Comparison of ENCODE assay signal across 15 cellular contexts in genomic region chr7:158781976-158782637, GRCh38.
"Had no signal": no experiment of that assay in that cellular context is flagged by ENCODE, and none has a peak within 500 bp of the region (broad histone marks: within the 10 kb centered on the region; RNA-seq: fewer than 3 reads in every experiment).

No MANE protein-coding gene starts in this region.

- FAIRE-seq: frontal cortex had no signal

- H2AFZ ChIP-seq: hepatocyte had no signal

- H3K27me3 ChIP-seq: breast epithelium, hepatocyte had no signal

- H3K9me3 Mint-ChIP-seq: natural killer cell treated with Interleukin-12 subunit alpha and Interleukin-12 subunit beta and Interleukin-15 and Interleukin-18, amount 100 ng/mL, for 72 hours; stimulated activated naive CD8-positive, alpha-beta T cell treated with anti-CD3 and anti-CD28 coated beads, Interleukin-15, Interleukin-2, amounts not matched to agents 100 ng/mL and 50 ng/mL, for 24 hours; T-cell had no signal

- H3K4me2 ChIP-seq: hepatocyte had no signal

- H3K4me1 ChIP-seq: breast epithelium had no signal

- H3K4me3 Mint-ChIP-seq: activated CD4-positive, alpha-beta memory T cell treated with anti-CD3 and anti-CD28 coated beads, Interleukin-2, amount 10 ng/mL, durations not matched to agents 7 days and 5 days; activated naive CD8-positive, alpha-beta T cell treated with anti-CD3 and anti-CD28 coated beads for 36 hours; natural killer cell treated with Interleukin-12 subunit alpha and Interleukin-12 subunit beta and Interleukin-15 and Interleukin-18, amount 100 ng/mL, for 72 hours; stimulated activated naive CD8-positive, alpha-beta T cell treated with anti-CD3 and anti-CD28 coated beads, Interleukin-15, Interleukin-2, amounts not matched to agents 100 ng/mL and 50 ng/mL, for 24 hours; T-cell had no signal

- H3K27ac ChIP-seq: hepatocyte had no signal

- DNase-seq: activated gamma-delta T cell treated with Interleukin-2 at 50 U/mL for 16 hours; activated T-cell treated with anti-CD3 and anti-CD28 coated beads, Interleukin-2, amount 50 U/mL, for 48 hours; kidney glomerular epithelial cell; nucleus accumbens; stimulated activated CD4-positive, alpha-beta T cell treated with anti-CD3 and anti-CD28 coated beads, Interleukin-4, amount 100 ng/mL, for 1 hour; stimulated activated CD8-positive, alpha-beta memory T cell treated with anti-CD3 and anti-CD28 coated beads, Interleukin-4, amount 100 ng/mL, for 48 hours had no signal

- H3K9me3 ChIP-seq: breast epithelium had no signal

- H3K79me2 ChIP-seq: hepatocyte had no signal

- H3K36me3 Mint-ChIP-seq: natural killer cell treated with Interleukin-12 subunit alpha and Interleukin-12 subunit beta and Interleukin-15 and Interleukin-18, amount 100 ng/mL, for 72 hours had no signal

- H3K36me3 ChIP-seq: breast epithelium had no signal

- H3K4me3 ChIP-seq: breast epithelium, hepatocyte, lung had no signal

- H3K27ac Mint-ChIP-seq: activated CD4-positive, alpha-beta memory T cell treated with anti-CD3 and anti-CD28 coated beads, Interleukin-2, amount 10 ng/mL, durations not matched to agents 7 days and 5 days; activated naive CD8-positive, alpha-beta T cell treated with anti-CD3 and anti-CD28 coated beads for 36 hours; natural killer cell treated with Interleukin-12 subunit alpha and Interleukin-12 subunit beta and Interleukin-15 and Interleukin-18, amount 100 ng/mL, for 72 hours; stimulated activated naive CD8-positive, alpha-beta T cell treated with anti-CD3 and anti-CD28 coated beads, Interleukin-15, Interleukin-2, amounts not matched to agents 100 ng/mL and 50 ng/mL, for 24 hours; T-cell had no signal

- H3K27me3 Mint-ChIP-seq: activated CD4-positive, alpha-beta memory T cell treated with anti-CD3 and anti-CD28 coated beads, Interleukin-2, amount 10 ng/mL, durations not matched to agents 7 days and 5 days; activated naive CD8-positive, alpha-beta T cell treated with anti-CD3 and anti-CD28 coated beads for 36 hours; natural killer cell treated with Interleukin-12 subunit alpha and Interleukin-12 subunit beta and Interleukin-15 and Interleukin-18, amount 100 ng/mL, for 72 hours; stimulated activated naive CD8-positive, alpha-beta T cell treated with anti-CD3 and anti-CD28 coated beads, Interleukin-15, Interleukin-2, amounts not matched to agents 100 ng/mL and 50 ng/mL, for 24 hours; T-cell had no signal
